8 cellular contexts compared by ENCODE assay signal in genomic region chr11:32297629-32298028, GRCh38.
DNase-seq lines count a peak whose midpoint lies in the region; ATAC-seq, FAIRE-seq and TF ChIP-seq lines count a peak whose summit lies in the region.

No MANE protein-coding gene starts in this region.

- no peak overlapping the region for H2AFZ ChIP-seq in astrocyte (ENCODE audit: low read depth, low read length)

- TF ChIP-seq POLR2A in breast epithelium (IDR thresholded peaks at IDR 0.05) = no peak

- FAIRE-seq in astrocyte (lab: Jason Lieb, UNC) = no peak

- H3K36me3 ChIP-seq in breast epithelium = no peaks in the 10 kb centered on the region
- no peaks in the 10 kb centered on the region for H3K36me3 ChIP-seq in astrocyte (ENCODE audit: insufficient read depth, low read length)

- DNase-seq in MCF 10A (ENCODE audit: unreplicated experiment) = peak; percentile 50
- no peak for DNase-seq in breast epithelium (ENCODE audit: low spot score in 2 of 2)
- DNase-seq in NCI-H1436 (lab: John Stamatoyannopoulos, UW) = peak; percentile 78
- DNase-seq in astrocyte (ENCODE audit: low read depth) = peak; percentile 9
- peak; percentile 78 for DNase-seq in midbrain (lab: John Stamatoyannopoulos, UW)
- no peak for DNase-seq in activated CD8-positive, alpha-beta memory T cell treated with anti-CD3 and anti-CD28 coated beads, Interleukin-2, amount 10 ng/mL, durations not matched to agents 7 days and 5 days

- no peaks in the 10 kb centered on the region for H3K79me2 ChIP-seq in astrocyte (ENCODE audit: insufficient read depth, low read length)

- no peaks in the 10 kb centered on the region for H3K4me1 ChIP-seq in breast epithelium
- H3K4me1 ChIP-seq in astrocyte (ENCODE audit: insufficient read depth, low read length) = no peaks in the 10 kb centered on the region

- no peak overlapping the region for H3K4me2 ChIP-seq in astrocyte (ENCODE audit: low read length)

- no peaks in the 10 kb centered on the region for H3K36me3 Mint-ChIP-seq in MCF 10A (ENCODE audit: insufficient read depth, unreplicated experiment)
- no peaks in the 10 kb centered on the region for H3K36me3 Mint-ChIP-seq in astrocyte (ENCODE audit: low read depth, unreplicated experiment)
- H3K36me3 Mint-ChIP-seq in activated CD8-positive, alpha-beta memory T cell treated with anti-CD3 and anti-CD28 coated beads, Interleukin-2, amount 10 ng/mL, durations not matched to agents 7 days and 5 days = no peaks in the 10 kb centered on the region

- intact Hi-C loops in MCF 10A (cut with micrococcal nuclease) = loop anchor here (1.0 to 2.0 kb wide), 3 partner anchors 121 to 1061 kb away; no protein-coding TSS in a partner anchor
- intact Hi-C loops in breast epithelium (cut with DNase I; ENCODE audit: low total_unique reads) = no loop called here

- ATAC-seq in HG02571 (IDR thresholded peaks at IDR 0.05; ENCODE audit: unreplicated experiment) (no peak), GM18861 (IDR thresholded peaks at IDR 0.05; ENCODE audit: unreplicated experiment) (no peak)
- ATAC-seq in activated CD8-positive, alpha-beta memory T cell treated with anti-CD3 and anti-CD28 coated beads, Interleukin-2, amount 10 ng/mL, durations not matched to agents 7 days and 5 days = no peak

- H3K27ac ChIP-seq in breast epithelium = no peak overlapping the region
- no peak overlapping the region for H3K27ac ChIP-seq in astrocyte (ENCODE audit: low read depth, low read length)

- H3K27me3 Mint-ChIP-seq in MCF 10A (ENCODE audit: insufficient read depth, unreplicated experiment) = no peaks in the 10 kb centered on the region
- H3K27me3 Mint-ChIP-seq in astrocyte (ENCODE audit: low read depth, unreplicated experiment) = peaks cover 3% of the 10 kb centered on the region
- peaks cover 22% of the 10 kb centered on the region for H3K27me3 Mint-ChIP-seq in activated CD8-positive, alpha-beta memory T cell treated with anti-CD3 and anti-CD28 coated beads, Interleukin-2, amount 10 ng/mL, durations not matched to agents 7 days and 5 days

- no peaks in the 10 kb centered on the region for H4K20me1 ChIP-seq in astrocyte (ENCODE audit: insufficient read depth, low read length)

- H3K4me3 Mint-ChIP-seq in MCF 10A (ENCODE audit: unreplicated experiment) (no peak overlapping the region), astrocyte (ENCODE audit: unreplicated experiment) (no peak overlapping the region)
- no peak overlapping the region for H3K4me3 Mint-ChIP-seq in activated CD8-positive, alpha-beta memory T cell treated with anti-CD3 and anti-CD28 coated beads, Interleukin-2, amount 10 ng/mL, durations not matched to agents 7 days and 5 days

- H3K27ac Mint-ChIP-seq in MCF 10A (ENCODE audit: low read depth, unreplicated experiment) (no peak overlapping the region), astrocyte (ENCODE audit: unreplicated experiment) (no peak overlapping the region)
- no peak overlapping the region for H3K27ac Mint-ChIP-seq in activated CD8-positive, alpha-beta memory T cell treated with anti-CD3 and anti-CD28 coated beads, Interleukin-2, amount 10 ng/mL, durations not matched to agents 7 days and 5 days

- peak; percentile 39 for TF ChIP-seq CTCF in MCF 10A (IDR thresholded peaks at IDR 0.05; ENCODE audit: unreplicated experiment)
- TF ChIP-seq CTCF in breast epithelium (IDR thresholded peaks at IDR 0.05) = no peak
- TF ChIP-seq CTCF in astrocyte (IDR thresholded peaks at IDR 0.05; ENCODE audit: insufficient read depth, low read depth, low read length) = peak; percentile 39

- CTCF ChIA-PET in MCF 10A (lab: Yijun Ruan, JAX) = interaction anchor here (0.6 to 7.8 kb wide), 38 partner anchors 8 to 1337 kb away, joined by 3 to 98 read pairs (median 4); no protein-coding TSS in a partner anchor
- CTCF ChIA-PET in activated CD8-positive, alpha-beta memory T cell treated with anti-CD3 and anti-CD28 coated beads, Interleukin-2, amount 10 ng/mL, durations not matched to agents 7 days and 5 days (lab: Charles Lee) = interaction anchor here (0.6 to 1.4 kb wide), 5 partner anchors 25 to 243 kb away, joined by 3 to 4 read pairs (median 4); no protein-coding TSS in a partner anchor

- no peak overlapping the region for H3K9ac ChIP-seq in astrocyte (ENCODE audit: low read length)

- H3K4me1 Mint-ChIP-seq in MCF 10A (ENCODE audit: insufficient read depth, unreplicated experiment) (no peaks in the 10 kb centered on the region), astrocyte (ENCODE audit: low read depth, unreplicated experiment) (no peaks in the 10 kb centered on the region)
- peaks cover 10% of the 10 kb centered on the region for H3K4me1 Mint-ChIP-seq in activated CD8-positive, alpha-beta memory T cell treated with anti-CD3 and anti-CD28 coated beads, Interleukin-2, amount 10 ng/mL, durations not matched to agents 7 days and 5 days

- no peaks in the 10 kb centered on the region for H3K27me3 ChIP-seq in breast epithelium
- H3K27me3 ChIP-seq in astrocyte (ENCODE audit: insufficient read depth, low read length) = peaks cover 5% of the 10 kb centered on the region

- H3K9me3 ChIP-seq in breast epithelium = no peaks in the 10 kb centered on the region
- no peaks in the 10 kb centered on the region for H3K9me3 ChIP-seq in astrocyte (ENCODE audit: insufficient read depth, low read depth, low read length)

- H3K4me3 ChIP-seq in breast epithelium (no peak overlapping the region), astrocyte (ENCODE audit: insufficient read depth, low read depth, low read length) (no peak overlapping the region)

- H3K9me3 Mint-ChIP-seq in MCF 10A (ENCODE audit: unreplicated experiment) = no peaks in the 10 kb centered on the region
- no peaks in the 10 kb centered on the region for H3K9me3 Mint-ChIP-seq in astrocyte (ENCODE audit: unreplicated experiment)
- no peaks in the 10 kb centered on the region for H3K9me3 Mint-ChIP-seq in activated CD8-positive, alpha-beta memory T cell treated with anti-CD3 and anti-CD28 coated beads, Interleukin-2, amount 10 ng/mL, durations not matched to agents 7 days and 5 days (ENCODE audit: low read depth)

- no TSS peak for BruUV-seq in MCF 10A (replicated peaks; lab: Mats Ljungman, UMichigan)

- POLR2A ChIA-PET in MCF 10A (lab: Yijun Ruan, JAX) = interaction anchor here (0.6 to 1.1 kb wide), 4 partner anchors 121 to 787 kb away, joined by 3 to 4 read pairs (median 4); no protein-coding TSS in a partner anchor

Comparison
In these comparisons a context has a peak if more than half of its experiments do, and no peak if none do; other contexts are left out.
1. DNase-seq: peak in MCF 10A (single experiment), NCI-H1436 (single experiment), astrocyte (single experiment) and midbrain (single experiment); none in breast epithelium (0 of 2) and activated CD8-positive, alpha-beta memory T cell treated with anti-CD3 and anti-CD28 coated beads, Interleukin-2, amount 10 ng/mL, durations not matched to agents 7 days and 5 days (single experiment).
2. CTCF ChIP-seq: peak in MCF 10A (single experiment) and astrocyte (single experiment); none in breast epithelium (0 of 3).